In the genomic region with DNA sequence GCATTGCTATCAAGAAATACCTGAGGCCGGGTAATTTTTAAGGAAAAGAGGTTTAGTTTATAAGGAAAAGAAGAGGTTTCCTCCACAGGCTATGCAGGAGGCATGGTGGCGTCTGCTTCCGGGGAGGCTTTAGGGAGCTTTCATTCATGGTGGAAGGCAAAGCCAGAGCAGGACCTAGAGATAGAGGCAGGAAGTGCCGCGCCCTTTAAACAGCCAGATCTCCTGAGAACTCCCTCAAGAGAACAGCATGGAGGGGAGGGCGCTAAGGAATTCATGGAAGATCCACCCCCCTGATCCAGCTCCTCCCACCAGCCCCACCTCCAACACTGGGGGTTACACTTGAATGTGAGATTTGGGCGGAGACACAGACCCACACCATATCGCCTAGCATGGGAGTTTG, we compare ENCODE assay signal across 20 cellular contexts. TPM values are rescaled to one million over a fixed set of nuclear protein-coding genes. Genes with fewer than 3 reads are reported as not detected.
"Had no signal": no experiment of that assay in that cellular context is flagged by ENCODE, and none has a peak within 500 bp of the region (broad histone marks: within the 10 kb centered on the region; RNA-seq: fewer than 3 reads in every experiment).

No MANE protein-coding gene starts in this region.

- ATAC-seq: activated CD4-positive, alpha-beta T cell treated with anti-CD3 and anti-CD28 coated beads for 36 hours; activated T-helper 17 cell treated with anti-CD3 and anti-CD28 coated beads, Interleukin-2, amount 50 U/mL, for 72 hours; esophagus mucosa; gastroesophageal sphincter; heart left ventricle; naive thymus-derived CD4-positive, alpha-beta T cell; stimulated activated effector memory CD8-positive, alpha-beta T cell treated with anti-CD3 and anti-CD28 coated beads, Interleukin-12 subunit alpha, Interleukin-12 subunit beta, amount 100 ng/mL, for 72 hours had no signal

- H3K36me3 Mint-ChIP-seq: activated naive CD8-positive, alpha-beta T cell treated with anti-CD3 and anti-CD28 coated beads, Interleukin-2, amount 10 ng/mL, durations not matched to agents 7 days and 5 days; stimulated activated effector memory CD8-positive, alpha-beta T cell treated with anti-CD3 and anti-CD28 coated beads, Interleukin-12 subunit alpha, Interleukin-12 subunit beta, amount 100 ng/mL, for 72 hours had no signal

- H3K36me3 ChIP-seq: gastroesophageal sphincter, heart left ventricle, left ventricle myocardium inferior, ovary, right lobe of liver, thoracic aorta, upper lobe of right lung had no signal

- H3K9me3 Mint-ChIP-seq: activated T-helper 17 cell treated with anti-CD3 and anti-CD28 coated beads, Interleukin-2, amount 50 U/mL, for 72 hours; stimulated activated effector memory CD8-positive, alpha-beta T cell treated with anti-CD3 and anti-CD28 coated beads, Interleukin-12 subunit alpha, Interleukin-12 subunit beta, amount 100 ng/mL, for 72 hours had no signal

- H3K4me1 ChIP-seq: gastroesophageal sphincter, heart left ventricle, left ventricle myocardium inferior, right lobe of liver, upper lobe of right lung had no signal

- H3K27ac ChIP-seq: gastroesophageal sphincter, heart left ventricle, left ventricle myocardium inferior, ovary, right lobe of liver, thoracic aorta, upper lobe of right lung had no signal

- DNase-seq: activated CD4-positive, alpha-beta T cell treated with anti-CD3 and anti-CD28 coated beads, Interleukin-2, amount 50 U/mL, for 48 hours; activated naive CD4-positive, alpha-beta T cell; activated naive CD8-positive, alpha-beta T cell treated with anti-CD3 and anti-CD28 coated beads, Interleukin-2, amount 10 ng/mL, durations not matched to agents 7 days and 5 days; amygdala; caudate nucleus; heart left ventricle; left ventricle myocardium inferior; mammary epithelial cell; naive thymus-derived CD4-positive, alpha-beta T cell; ovary; right lobe of liver; stimulated activated CD4-positive, alpha-beta T cell treated with anti-CD3 and anti-CD28 coated beads, Interleukin-4, amount 100 ng/mL, for 1 hour; upper lobe of right lung had no signal

- H3K4me3 Mint-ChIP-seq: activated CD4-positive, alpha-beta T cell treated with anti-CD3 and anti-CD28 coated beads for 36 hours; activated naive CD8-positive, alpha-beta T cell treated with anti-CD3 and anti-CD28 coated beads, Interleukin-2, amount 10 ng/mL, durations not matched to agents 7 days and 5 days; activated T-helper 17 cell treated with anti-CD3 and anti-CD28 coated beads, Interleukin-2, amount 50 U/mL, for 72 hours; naive thymus-derived CD4-positive, alpha-beta T cell; stimulated activated effector memory CD8-positive, alpha-beta T cell treated with anti-CD3 and anti-CD28 coated beads, Interleukin-12 subunit alpha, Interleukin-12 subunit beta, amount 100 ng/mL, for 72 hours had no signal

- H3K4me1 Mint-ChIP-seq: activated CD4-positive, alpha-beta T cell treated with anti-CD3 and anti-CD28 coated beads for 36 hours; activated naive CD8-positive, alpha-beta T cell treated with anti-CD3 and anti-CD28 coated beads, Interleukin-2, amount 10 ng/mL, durations not matched to agents 7 days and 5 days; activated T-helper 17 cell treated with anti-CD3 and anti-CD28 coated beads, Interleukin-2, amount 50 U/mL, for 72 hours had no signal

- H3K27ac Mint-ChIP-seq: activated CD4-positive, alpha-beta T cell treated with anti-CD3 and anti-CD28 coated beads for 36 hours; activated naive CD8-positive, alpha-beta T cell treated with anti-CD3 and anti-CD28 coated beads, Interleukin-2, amount 10 ng/mL, durations not matched to agents 7 days and 5 days; activated T-helper 17 cell treated with anti-CD3 and anti-CD28 coated beads, Interleukin-2, amount 50 U/mL, for 72 hours; naive thymus-derived CD4-positive, alpha-beta T cell; stimulated activated effector memory CD8-positive, alpha-beta T cell treated with anti-CD3 and anti-CD28 coated beads, Interleukin-12 subunit alpha, Interleukin-12 subunit beta, amount 100 ng/mL, for 72 hours had no signal

- H3K27me3 ChIP-seq: ovary, right lobe of liver, upper lobe of right lung had no signal

- H3K4me3 ChIP-seq: gastroesophageal sphincter, heart left ventricle, left ventricle myocardium inferior, ovary, right lobe of liver, smooth muscle cell, thoracic aorta, upper lobe of right lung had no signal

- H3K9me3 ChIP-seq: gastroesophageal sphincter, heart left ventricle, left ventricle myocardium inferior, ovary, right lobe of liver, thoracic aorta, upper lobe of right lung had no signal

RNA-seq across cellular contexts. Expression of a gene that starts 13.9 kb away (rescaled TPM):
- total RNA-seq: activated naive CD8-positive, alpha-beta T cell treated with anti-CD3 and anti-CD28 coated beads, Interleukin-2, amount 10 ng/mL, durations not matched to agents 7 days and 5 days had no signal
- polyA plus RNA-seq: mammary epithelial cell; naive thymus-derived CD4-positive, alpha-beta T cell had no signal
